2 cellular contexts compared by ENCODE assay signal in the genomic region with DNA sequence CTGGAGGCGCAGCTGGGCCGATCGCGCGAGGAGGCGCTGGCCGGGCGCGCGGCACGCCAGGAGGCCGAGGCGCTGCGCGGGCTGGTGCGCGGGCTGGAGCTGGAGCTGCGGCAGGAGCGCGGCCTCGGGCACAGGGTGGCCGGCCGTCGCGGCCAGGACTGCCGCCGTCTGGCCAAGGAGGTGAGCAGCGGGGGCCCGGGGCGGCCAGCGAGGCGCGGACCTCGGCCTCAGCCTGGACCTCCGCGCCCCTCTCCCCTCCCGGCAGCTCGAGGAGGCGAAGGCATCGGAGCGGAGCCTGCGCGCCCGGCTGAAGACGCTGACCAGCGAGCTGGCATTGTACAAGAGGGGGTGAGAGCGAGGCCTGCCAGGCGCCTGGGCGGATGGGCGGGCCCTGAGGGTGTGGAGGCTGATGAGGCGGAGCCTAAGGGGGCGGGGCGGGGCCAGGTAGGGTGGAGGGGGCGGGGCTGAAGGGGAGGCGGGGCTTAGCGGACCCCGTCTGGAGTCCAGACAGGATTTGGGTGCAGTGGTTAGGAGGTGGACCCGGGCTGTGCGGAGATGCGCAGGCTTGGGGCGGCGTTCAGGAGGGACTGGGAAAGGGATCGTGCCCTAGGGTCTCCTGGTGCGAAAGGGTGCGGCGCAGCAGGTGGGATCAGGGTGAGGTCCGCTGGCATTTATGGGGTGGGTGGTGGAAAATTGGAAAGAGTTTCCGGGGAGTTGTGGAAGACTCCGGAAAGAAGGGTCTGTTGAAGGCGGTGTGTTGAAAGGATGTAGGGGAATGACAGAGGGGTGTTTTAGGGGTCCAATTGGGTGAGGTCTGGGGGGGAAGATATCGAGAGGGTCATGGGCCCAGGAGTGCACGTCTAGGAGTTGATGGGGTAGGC.
TF ChIP-seq lines count a peak whose summit lies in the region.

No MANE protein-coding gene starts in this region.

TF ChIP-seq in HEK293, 187 proteins besides CTCF, POLR2A, EP300 and RAD21 (continued from another document):
- TF ChIP-seq KLF1 (tag by site-specific recombination; IDR thresholded peaks at IDR 0.05): peak; percentile 29; the same call in 1 of the 2 replicates
- no peak for TF ChIP-seq ZNF335 (tag by site-specific recombination; conservative IDR thresholded peaks at IDR 0.05)
- no peak for TF ChIP-seq ZNF791 (tag by site-specific recombination; IDR thresholded peaks at IDR 0.05)
- TF ChIP-seq ZBTB21 (tag by site-specific recombination; IDR thresholded peaks at IDR 0.05): no peak
- no peak for TF ChIP-seq REPIN1 (tag by site-specific recombination; IDR thresholded peaks at IDR 0.05; ENCODE audit: low read depth)
- no peak for TF ChIP-seq ZNF544 (tag by site-specific recombination; IDR thresholded peaks at IDR 0.05)
- TF ChIP-seq ZNF214 (tag by site-specific recombination; IDR thresholded peaks at IDR 0.05; ENCODE audit: borderline replicate concordance): no peak
- TF ChIP-seq HOXD13 (CRISPR knock-in tag; IDR thresholded peaks at IDR 0.05; ENCODE audit: borderline replicate concordance): no peak
- no peak for TF ChIP-seq ZNF843 (tag by site-specific recombination; IDR thresholded peaks at IDR 0.05)
- TF ChIP-seq SP2 (tag by site-specific recombination; IDR thresholded peaks at IDR 0.05): 0 out of 2 replicates have a peak, but pooled peaks have one; percentile 11
- peak; percentile 50; the same call in 1 of the 2 replicates for TF ChIP-seq KLF8 (tag by site-specific recombination; IDR thresholded peaks at IDR 0.05)

TF ChIP-seq in SK-N-SH, 30 proteins besides CTCF, POLR2A, EP300 and RAD21 (continued from another document):
- TF ChIP-seq NRF1 (IDR thresholded peaks at IDR 0.05; ENCODE audit: low read depth, low read length): peak; percentile 45
- TF ChIP-seq, protein P1, sequence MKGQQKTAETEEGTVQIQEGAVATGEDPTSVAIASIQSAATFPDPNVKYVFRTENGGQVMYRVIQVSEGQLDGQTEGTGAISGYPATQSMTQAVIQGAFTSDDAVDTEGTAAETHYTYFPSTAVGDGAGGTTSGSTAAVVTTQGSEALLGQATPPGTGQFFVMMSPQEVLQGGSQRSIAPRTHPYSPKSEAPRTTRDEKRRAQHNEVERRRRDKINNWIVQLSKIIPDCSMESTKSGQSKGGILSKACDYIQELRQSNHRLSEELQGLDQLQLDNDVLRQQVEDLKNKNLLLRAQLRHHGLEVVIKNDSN (IDR thresholded peaks at IDR 0.05; ENCODE audit: borderline replicate concordance, low read depth): no peak
